In genomic region chr3:16884084-16884747, GRCh38 we compare ENCODE assay signal across 7 cellular contexts. TPM values are rescaled to one million over a fixed set of nuclear protein-coding genes. Genes with fewer than 3 reads are reported as not detected.
DNase-seq lines count a peak whose midpoint lies in the region; ATAC-seq and TF ChIP-seq lines count a peak whose summit lies in the region.

No MANE protein-coding gene starts in this region.

- no peaks in the 10 kb centered on the region for H3K9me3 Mint-ChIP-seq in activated naive CD4-positive, alpha-beta T cell treated with anti-CD3 and anti-CD28 coated beads, Interleukin-2, amount 10 ng/mL, durations not matched to agents 7 days and 5 days

- POLR2A ChIA-PET in Panc1 (lab: Charles Lee), result no interaction called here

- H3K27me3 ChIP-seq in Panc1 (ENCODE audit: control insufficient read depth, insufficient read depth, low read length) (no peaks in the 10 kb centered on the region; the same call in 1 of the 2 replicates), rectal smooth muscle tissue (ENCODE audit: control insufficient read depth, insufficient read depth, low read length) (no peaks in the 10 kb centered on the region)

- peak; percentile 81 for TF ChIP-seq CTCF in Panc1 (IDR thresholded peaks at IDR 0.05)

- intact Hi-C loops in Panc1 (cut with micrococcal nuclease; ENCODE audit: unreplicated experiment), result loop anchor here (10.0 kb wide), 1 partner anchor 279 kb away; the partner anchor contains the start of gene DAZL
- intact Hi-C loops in cardiac septum (cut with DNase I), result loop anchor here (2.0 to 10.0 kb wide), 4 partner anchors 155 to 351 kb away; no protein-coding TSS in a partner anchor

- peak overlapping the region; percentile 99 for H3K27ac Mint-ChIP-seq in activated naive CD4-positive, alpha-beta T cell treated with anti-CD3 and anti-CD28 coated beads, Interleukin-2, amount 10 ng/mL, durations not matched to agents 7 days and 5 days

- H3K27me3 Mint-ChIP-seq in activated naive CD4-positive, alpha-beta T cell treated with anti-CD3 and anti-CD28 coated beads, Interleukin-2, amount 10 ng/mL, durations not matched to agents 7 days and 5 days, result peaks cover 4% of the 10 kb centered on the region

- peak overlapping the region; percentile 56 to 58 for H3K4me3 ChIP-seq in Panc1 (ENCODE audit: low read depth in 2 of 2, low read length in 2 of 2)
- H3K4me3 ChIP-seq in rectal smooth muscle tissue (ENCODE audit: low read length), result peak overlapping the region; percentile 81

- no peaks in the 10 kb centered on the region for H3K4me1 ChIP-seq in Panc1 (ENCODE audit: control insufficient read depth, insufficient read depth, low read length)
- no peaks in the 10 kb centered on the region for H3K4me1 ChIP-seq in rectal smooth muscle tissue (ENCODE audit: control insufficient read depth, insufficient read depth, low read length)

- no peak for DNase-seq in Panc1 (ENCODE audit: low read depth, low spot score)
- peak; percentile 78 for DNase-seq in activated naive CD4-positive, alpha-beta T cell treated with anti-CD3 and anti-CD28 coated beads, Interleukin-2, amount 10 ng/mL, durations not matched to agents 7 days and 5 days
- peak; percentile 87 for DNase-seq in cardiac septum (ENCODE audit: low spot score)
- DNase-seq in OCI-M2 (lab: John Stamatoyannopoulos, UW; ENCODE audit: unreplicated experiment), result no peak

- H3K4me1 Mint-ChIP-seq in activated naive CD4-positive, alpha-beta T cell treated with anti-CD3 and anti-CD28 coated beads, Interleukin-2, amount 10 ng/mL, durations not matched to agents 7 days and 5 days, result peaks cover 35% of the 10 kb centered on the region

- ATAC-seq in GM18511 (IDR thresholded peaks at IDR 0.05; ENCODE audit: unreplicated experiment) (peak; percentile 37), HG02885 (IDR thresholded peaks at IDR 0.05; ENCODE audit: poor library complexity, unreplicated experiment) (peak; percentile 56), Panc1 (peak; percentile 82)

- H3K9ac ChIP-seq in rectal smooth muscle tissue (ENCODE audit: low read length), result peak overlapping the region; percentile 27

- no TSS peak for BruUV-seq in Panc1 (replicated peaks; lab: Mats Ljungman, UMichigan)

- H3K9me3 ChIP-seq in Panc1 (ENCODE audit: control insufficient read depth, insufficient read depth, low read depth, low read length), result no peaks in the 10 kb centered on the region

- in situ Hi-C loops in Panc1 (cut with HindIII; ENCODE audit: low pct_unique_long_range_greater_than_20kb, low sequenced_read_pairs), result no loop called here

- peaks cover 23% of the 10 kb centered on the region for H3K36me3 Mint-ChIP-seq in activated naive CD4-positive, alpha-beta T cell treated with anti-CD3 and anti-CD28 coated beads, Interleukin-2, amount 10 ng/mL, durations not matched to agents 7 days and 5 days

- H3K27ac ChIP-seq in Panc1 (ENCODE audit: low read length) (no peak overlapping the region), rectal smooth muscle tissue (ENCODE audit: low read depth, low read length) (peak overlapping the region; percentile 65)

- CTCF ChIA-PET in Panc1 (lab: Charles Lee), result interaction anchor here (0.6 kb wide), 2 partner anchors 15 to 263 kb away, joined by 3 read pairs; no protein-coding TSS in a partner anchor
- CTCF ChIA-PET in activated naive CD4-positive, alpha-beta T cell treated with anti-CD3 and anti-CD28 coated beads, Interleukin-2, amount 10 ng/mL, durations not matched to agents 7 days and 5 days (lab: Charles Lee), result interaction anchor here (0.6 to 5.9 kb wide), 22 partner anchors 11 to 498 kb away, joined by 3 to 44 read pairs (median 3); no protein-coding TSS in a partner anchor

- peak overlapping the region; percentile 96 for H3K4me3 Mint-ChIP-seq in activated naive CD4-positive, alpha-beta T cell treated with anti-CD3 and anti-CD28 coated beads, Interleukin-2, amount 10 ng/mL, durations not matched to agents 7 days and 5 days

- no peaks in the 10 kb centered on the region for H3K36me3 ChIP-seq in Panc1 (ENCODE audit: control insufficient read depth, insufficient read depth, low read length)
- H3K36me3 ChIP-seq in rectal smooth muscle tissue (ENCODE audit: control insufficient read depth, insufficient read depth, low read length), result no peaks in the 10 kb centered on the region

RNA-seq across cellular contexts. Expression of gene PLCL2, which starts 0.5 kb away (rescaled TPM):
- 3.0 TPM for total RNA-seq in Panc1 (2021; ENCODE audit: unreplicated experiment)
- polyA plus RNA-seq in Panc1 (2012; ENCODE audit: insufficient read length), result 1.8 TPM
- 27.0 TPM for total RNA-seq in cardiac septum

Comparison
In these comparisons a context has a peak if more than half of its experiments do, and no peak if none do; other contexts are left out.
1. DNase-seq: peak in activated naive CD4-positive, alpha-beta T cell treated with anti-CD3 and anti-CD28 coated beads, Interleukin-2, amount 10 ng/mL, durations not matched to agents 7 days and 5 days (single experiment) and cardiac septum (single experiment); none in Panc1 (single experiment) and OCI-M2 (single experiment).
2. Peak in every context shown above with its lines, with median percentiles within 50 percentile points of each other: ATAC-seq.